Comparison of ENCODE assay signal across 14 cellular contexts in the genomic region with DNA sequence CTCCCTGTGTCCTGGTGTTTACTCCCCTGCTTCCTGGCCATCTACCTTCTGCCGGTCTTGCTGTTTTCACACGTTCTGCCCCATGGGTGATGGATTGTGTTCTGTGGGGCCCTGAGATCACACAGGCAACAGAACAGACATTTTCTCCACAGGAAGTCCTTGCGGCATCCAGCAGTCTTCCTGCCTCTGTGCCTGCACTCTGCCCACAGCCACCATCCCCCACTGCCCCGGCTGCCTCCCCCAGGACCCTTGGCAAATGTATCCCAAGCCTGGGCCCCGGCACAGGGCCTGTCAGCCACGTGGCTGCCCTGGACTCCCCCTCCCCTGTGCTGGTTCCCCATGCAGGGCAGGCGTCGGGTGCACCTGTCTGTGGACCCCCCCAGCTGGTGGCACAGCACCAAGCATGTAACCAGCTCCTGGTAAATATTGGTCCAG.
A peak's percentile ranks its signal among the peaks of the same experiment; 100 is the strongest.
DNase-seq lines count a peak whose midpoint lies in the region; ATAC-seq, FAIRE-seq and TF ChIP-seq lines count a peak whose summit lies in the region.
"Had no signal": no experiment of that assay in that cellular context is flagged by ENCODE, and none has a peak within 500 bp of the region (broad histone marks: within the 10 kb centered on the region; RNA-seq: fewer than 3 reads in every experiment).

No MANE protein-coding gene starts in this region.

- DNase-seq in T47D (ENCODE audit: low read depth in 1 of 2, low spot score in 1 of 2): peak; percentile 64 to 70
- DNase-seq in breast epithelium (ENCODE audit: low spot score in 2 of 2): no peak
- peak; percentile 56 for DNase-seq in activated CD8-positive, alpha-beta T cell treated with anti-CD3 and anti-CD28 coated beads for 36 hours
- no peak for DNase-seq in HepG2 (ENCODE audit: low spot score)
- peak; percentile 4 for DNase-seq in urothelium cell line (ENCODE audit: low spot score)
- DNase-seq in HuH-7 (ENCODE audit: low spot score): no peak
- no peak for DNase-seq in ascending aorta (ENCODE audit: low spot score in 2 of 2)
- DNase-seq in effector CD4-positive, alpha-beta T cell: no peak
- DNase-seq: activated CD4-positive, alpha-beta T cell treated with anti-CD3 and anti-CD28 coated beads for 48 hours; Calu3; NCI-H69; stimulated activated CD4-positive, alpha-beta T cell treated with anti-CD3 and anti-CD28 coated beads, Interleukin-1b, Interleukin-23, amount 100 ng/mL, for 48 hours had no signal

- peak overlapping the region; percentile 68 for H3K4me3 Mint-ChIP-seq in activated CD8-positive, alpha-beta T cell treated with anti-CD3 and anti-CD28 coated beads for 36 hours

- no peaks in the 10 kb centered on the region for H3K36me3 ChIP-seq in breast epithelium
- no peaks in the 10 kb centered on the region for H3K36me3 ChIP-seq in HepG2 (replicated peaks in 1 of 2; ENCODE audit: control insufficient read depth in 1 of 2, insufficient read depth in 2 of 2, low read length in 2 of 2)
- no peaks in the 10 kb centered on the region for H3K36me3 ChIP-seq in ascending aorta
- H3K36me3 ChIP-seq: left lung, vagina had no signal

- CTCF ChIA-PET in activated CD8-positive, alpha-beta T cell treated with anti-CD3 and anti-CD28 coated beads for 36 hours (lab: Charles Lee): no interaction called here
- CTCF ChIA-PET in HepG2 (lab: Yijun Ruan, JAX; ENCODE audit: low intra/inter-chr PET ratio, low total read pairs): no interaction called here

- no peak overlapping the region for H3K4me3 ChIP-seq in breast epithelium
- no peak overlapping the region for H3K4me3 ChIP-seq in HepG2 (replicated peaks in 1 of 3; ENCODE audit: insufficient read depth in 1 of 3, low read depth in 2 of 3, low read length in 3 of 3)
- no peak overlapping the region for H3K4me3 ChIP-seq in ascending aorta
- H3K4me3 ChIP-seq: left lung, vagina had no signal

- H3K27ac Mint-ChIP-seq in activated CD8-positive, alpha-beta T cell treated with anti-CD3 and anti-CD28 coated beads for 36 hours: peak overlapping the region; percentile 94

- FAIRE-seq in HepG2 (lab: Jason Lieb, UNC) (no peak), urothelium cell line (lab: Jason Lieb, UNC) (no peak)

- no peaks in the 10 kb centered on the region for H3K4me1 ChIP-seq in breast epithelium
- H3K4me1 ChIP-seq in HepG2 (ENCODE audit: insufficient read depth, low read length): no peaks in the 10 kb centered on the region
- no peaks in the 10 kb centered on the region for H3K4me1 ChIP-seq in ascending aorta
- H3K4me1 ChIP-seq: left lung, vagina had no signal

- H3K9me3 Mint-ChIP-seq in activated CD8-positive, alpha-beta T cell treated with anti-CD3 and anti-CD28 coated beads for 36 hours: peaks cover 3% of the 10 kb centered on the region

- TF ChIP-seq POLR2A in breast epithelium (IDR thresholded peaks at IDR 0.05) (no peak), HepG2 (IDR thresholded peaks at IDR 0.05; ENCODE audit: insufficient read depth in 1 of 2, low read depth in 2 of 2, low read length in 2 of 2) (no peak)

- peak; percentile 87 for ATAC-seq in activated CD8-positive, alpha-beta T cell treated with anti-CD3 and anti-CD28 coated beads for 36 hours
- no peak; the same call in 2 of the 3 replicates for ATAC-seq in HepG2
- ATAC-seq: left lung had no signal

- no peaks in the 10 kb centered on the region for H3K79me2 ChIP-seq in HepG2 (ENCODE audit: insufficient read depth, low read length)

- intact Hi-C loops in breast epithelium (cut with DNase I; ENCODE audit: low total_unique reads) (no loop called here), HepG2 (cut with micrococcal nuclease; ENCODE audit: unreplicated experiment) (no loop called here), ascending aorta (cut with DNase I) (no loop called here)
- intact Hi-C loops in activated CD8-positive, alpha-beta T cell treated with anti-CD3 and anti-CD28 coated beads for 36 hours (cut with micrococcal nuclease): no loop called here

- POLR2A ChIA-PET in activated CD8-positive, alpha-beta T cell treated with anti-CD3 and anti-CD28 coated beads for 36 hours (lab: Charles Lee): no interaction called here
- POLR2A ChIA-PET in HepG2 (lab: Yijun Ruan, JAX): no interaction called here

- H3K27me3 ChIP-seq in breast epithelium (peaks cover 0 to 19% of the 10 kb centered on the region in 2 donors), HepG2 (ENCODE audit: control insufficient read depth in 1 of 2, insufficient read depth in 2 of 2, low read length in 2 of 2) (peaks cover 6 to 48% of the 10 kb centered on the region in 2 experiments), ascending aorta (no peaks in the 10 kb centered on the region)
- H3K27me3 ChIP-seq: vagina had no signal

- H4K20me1 ChIP-seq in HepG2 (ENCODE audit: insufficient read depth, low read length): peaks cover 2% of the 10 kb centered on the region; the same call in 1 of the 2 replicates

- no peak overlapping the region for H2AFZ ChIP-seq in HepG2 (ENCODE audit: low read length)

- H3K27me3 Mint-ChIP-seq in activated CD8-positive, alpha-beta T cell treated with anti-CD3 and anti-CD28 coated beads for 36 hours: peaks cover 9% of the 10 kb centered on the region

- no peak overlapping the region for H3K9ac ChIP-seq in HepG2 (ENCODE audit: insufficient read depth, low read depth, low read length)

- H3K4me1 Mint-ChIP-seq in activated CD8-positive, alpha-beta T cell treated with anti-CD3 and anti-CD28 coated beads for 36 hours (ENCODE audit: low read depth): peaks cover 10% of the 10 kb centered on the region

- in situ Hi-C loops in T47D (cut with HindIII; ENCODE audit: low pct_unique_long_range_greater_than_20kb, low sequenced_read_pairs) (no loop called here), HepG2 (cut with HindIII; ENCODE audit: extremely low pct_ligation_motif_present, low pct_unique_long_range_greater_than_20kb) (no loop called here)

- no TSS peak for BruUV-seq in HepG2 (replicated peaks; lab: Mats Ljungman, UMichigan)

- no peaks in the 10 kb centered on the region for H3K9me3 ChIP-seq in breast epithelium
- H3K9me3 ChIP-seq in HepG2 (ENCODE audit: low read length): no peaks in the 10 kb centered on the region
- no peaks in the 10 kb centered on the region for H3K9me3 ChIP-seq in ascending aorta
- H3K9me3 ChIP-seq: left lung, vagina had no signal

- WGBS in HepG2 (ENCODE audit: low lambda C conversion rate): 15% methylated on average over 6 of the region's 8 CpGs

- H3K27ac ChIP-seq in breast epithelium: no peak overlapping the region
- no peak overlapping the region for H3K27ac ChIP-seq in HepG2 (ENCODE audit: extremely low read length, insufficient read depth, low read length)
- H3K27ac ChIP-seq in ascending aorta: no peak overlapping the region
- H3K27ac ChIP-seq: left lung, vagina had no signal

- no peak for TF ChIP-seq CTCF in breast epithelium (IDR thresholded peaks at IDR 0.05)
- no peak for TF ChIP-seq CTCF in activated CD8-positive, alpha-beta T cell treated with anti-CD3 and anti-CD28 coated beads for 36 hours (IDR thresholded peaks at IDR 0.05)
- no peak for TF ChIP-seq CTCF in HepG2 (CRISPR knock-in tag; IDR thresholded peaks at IDR 0.05)
- no peak for TF ChIP-seq CTCF in ascending aorta (IDR thresholded peaks at IDR 0.05)

- TF ChIP-seq EP300 in HepG2 (IDR thresholded peaks at IDR 0.05; ENCODE audit: low read depth in 2 of 2, low read length in 2 of 2) (no peak), HepG2 (CRISPR knock-in tag; IDR thresholded peaks at IDR 0.05; ENCODE audit: borderline replicate concordance) (no peak)

- H3K36me3 Mint-ChIP-seq in activated CD8-positive, alpha-beta T cell treated with anti-CD3 and anti-CD28 coated beads for 36 hours (ENCODE audit: low read depth): no peaks in the 10 kb centered on the region

- no peak for TF ChIP-seq RAD21 in HepG2 (CRISPR knock-in tag; IDR thresholded peaks at IDR 0.05)

- H3K4me2 ChIP-seq in HepG2 (ENCODE audit: low read depth, low read length): no peak overlapping the region

TF ChIP-seq in HepG2, 621 proteins besides CTCF, POLR2A, EP300 and RAD21:
- TF ChIP-seq, protein P1, sequence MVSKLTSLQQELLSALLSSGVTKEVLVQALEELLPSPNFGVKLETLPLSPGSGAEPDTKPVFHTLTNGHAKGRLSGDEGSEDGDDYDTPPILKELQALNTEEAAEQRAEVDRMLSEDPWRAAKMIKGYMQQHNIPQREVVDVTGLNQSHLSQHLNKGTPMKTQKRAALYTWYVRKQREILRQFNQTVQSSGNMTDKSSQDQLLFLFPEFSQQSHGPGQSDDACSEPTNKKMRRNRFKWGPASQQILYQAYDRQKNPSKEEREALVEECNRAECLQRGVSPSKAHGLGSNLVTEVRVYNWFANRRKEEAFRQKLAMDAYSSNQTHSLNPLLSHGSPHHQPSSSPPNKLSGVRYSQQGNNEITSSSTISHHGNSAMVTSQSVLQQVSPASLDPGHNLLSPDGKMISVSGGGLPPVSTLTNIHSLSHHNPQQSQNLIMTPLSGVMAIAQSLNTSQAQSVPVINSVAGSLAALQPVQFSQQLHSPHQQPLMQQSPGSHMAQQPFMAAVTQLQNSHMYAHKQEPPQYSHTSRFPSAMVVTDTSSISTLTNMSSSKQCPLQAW (CRISPR knock-in tag; IDR thresholded peaks at IDR 0.05): no peak
- TF ChIP-seq FOXP1 (IDR thresholded peaks at IDR 0.05) (no peak), FOXP1 (CRISPR knock-in tag; IDR thresholded peaks at IDR 0.05) (0 out of 2 replicates have a peak, but pooled peaks have one; percentile 24)

Comparison
In these comparisons a context has a peak if more than half of its experiments do, and no peak if none do; other contexts are left out.
1. DNase-seq: peak in T47D (2 of 2), activated CD8-positive, alpha-beta T cell treated with anti-CD3 and anti-CD28 coated beads for 36 hours (single experiment) and urothelium cell line (single experiment); none in breast epithelium (0 of 2), HepG2 (single experiment), HuH-7 (single experiment), ascending aorta (0 of 2) and effector CD4-positive, alpha-beta T cell (single experiment).